Comparison of ENCODE assay signal across 13 cellular contexts in genomic region chr5:179974281-179974945, GRCh38.
A peak's percentile ranks its signal among the peaks of the same experiment; 100 is the strongest.
DNase-seq lines count a peak whose midpoint lies in the region; TF ChIP-seq lines count a peak whose summit lies in the region.
"Had no signal": no experiment of that assay in that cellular context is flagged by ENCODE, and none has a peak within 500 bp of the region (broad histone marks: within the 10 kb centered on the region; RNA-seq: fewer than 3 reads in every experiment).

No MANE protein-coding gene starts in this region.

- H3K36me3 ChIP-seq in H7 (replicated peaks; ENCODE audit: control insufficient read depth, insufficient read depth, low read length) (peaks cover 17% of the 10 kb centered on the region), SJCRH30 (peaks cover 6% of the 10 kb centered on the region; the same call in 1 of the 2 replicates)
- no peaks in the 10 kb centered on the region for H3K36me3 ChIP-seq in CD4-positive, alpha-beta memory T cell (ENCODE audit: insufficient read depth, low read length)

- H3K4me1 Mint-ChIP-seq in brain: peaks cover 5% of the 10 kb centered on the region
- H3K4me1 Mint-ChIP-seq in CD4-positive, alpha-beta memory T cell: peaks cover 0 to 4% (median 3%) of the 10 kb centered on the region in 4 donors
- peaks cover 4% of the 10 kb centered on the region for H3K4me1 Mint-ChIP-seq in T-helper 2 cell treated with Interferon-gamma antibody and Interleukin-4, amounts not matched to agents 5 μg/mL and 100 μg/mL, for 36 hours (ENCODE audit: low read depth)

- intact Hi-C loops in CD4-positive, alpha-beta memory T cell (cut with micrococcal nuclease): loop anchor here (10.0 kb wide), 1 partner anchor 170 kb away; the partner anchor contains the start of gene MGAT4B

- no peak for TF ChIP-seq CTCF in brain (conservative IDR thresholded peaks at IDR 0.05)

- no peak overlapping the region for H3K27ac ChIP-seq in CD4-positive, alpha-beta memory T cell (ENCODE audit: low read depth, low read length)
- H3K27ac ChIP-seq in SJCRH30: no peak overlapping the region
- H3K27ac ChIP-seq: HL-60 had no signal

- peak overlapping the region; percentile 70 to 96 (median 93) for H3K27ac Mint-ChIP-seq in brain
- H3K27ac Mint-ChIP-seq in CD4-positive, alpha-beta memory T cell: no peak overlapping the region
- no peak overlapping the region for H3K27ac Mint-ChIP-seq in T-helper 2 cell treated with Interferon-gamma antibody and Interleukin-4, amounts not matched to agents 5 μg/mL and 100 μg/mL, for 36 hours
- H3K27ac Mint-ChIP-seq: activated CD8-positive, alpha-beta T cell treated with anti-CD3 and anti-CD28 coated beads for 36 hours had no signal

- H3K27me3 ChIP-seq in H7 (ENCODE audit: control insufficient read depth, insufficient read depth, low read length) (no peaks in the 10 kb centered on the region), SJCRH30 (no peaks in the 10 kb centered on the region)
- no peaks in the 10 kb centered on the region for H3K27me3 ChIP-seq in CD4-positive, alpha-beta memory T cell (ENCODE audit: insufficient read depth, low read length)

- H3K27me3 Mint-ChIP-seq in brain: no peaks in the 10 kb centered on the region
- no peaks in the 10 kb centered on the region for H3K27me3 Mint-ChIP-seq in CD4-positive, alpha-beta memory T cell
- H3K27me3 Mint-ChIP-seq in T-helper 2 cell treated with Interferon-gamma antibody and Interleukin-4, amounts not matched to agents 5 μg/mL and 100 μg/mL, for 36 hours (ENCODE audit: low read depth): no peaks in the 10 kb centered on the region
- H3K27me3 Mint-ChIP-seq: activated CD8-positive, alpha-beta T cell treated with anti-CD3 and anti-CD28 coated beads for 36 hours; CD4-positive, CD25-positive, alpha-beta regulatory T cell had no signal

- H3K9me3 Mint-ChIP-seq in brain: no peaks in the 10 kb centered on the region
- no peaks in the 10 kb centered on the region for H3K9me3 Mint-ChIP-seq in CD4-positive, alpha-beta memory T cell
- no peaks in the 10 kb centered on the region for H3K9me3 Mint-ChIP-seq in T-helper 2 cell treated with Interferon-gamma antibody and Interleukin-4, amounts not matched to agents 5 μg/mL and 100 μg/mL, for 36 hours
- H3K9me3 Mint-ChIP-seq: activated CD8-positive, alpha-beta T cell treated with anti-CD3 and anti-CD28 coated beads for 36 hours; CD4-positive, CD25-positive, alpha-beta regulatory T cell had no signal

- CTCF ChIA-PET in CD4-positive, alpha-beta memory T cell (lab: Charles Lee; ENCODE audit: partially characterized antibody): interaction anchor here (1.2 kb wide), 1 partner anchor 173 kb away, joined by 5 read pairs; no protein-coding TSS in a partner anchor

- POLR2A ChIA-PET in CD4-positive, alpha-beta memory T cell (lab: Charles Lee; ENCODE audit: partially characterized antibody): no interaction called here

- DNase-seq in H7 (peak; percentile 13), NCI-H2171 treated with DMSO at 0.1 percent for 48 hours (lab: John Stamatoyannopoulos, UW) (peak; percentile 88), retina (peak; percentile 38), activated gamma-delta T cell treated with Interleukin-2 at 50 U/mL for 16 hours (no peak), SJCRH30 (no peak)
- DNase-seq in CD4-positive, alpha-beta memory T cell: no peak
- DNase-seq in T-helper 2 cell treated with Interferon-gamma antibody and Interleukin-4, amounts not matched to agents 5 μg/mL and 100 μg/mL, for 36 hours (ENCODE audit: low spot score): no peak
- DNase-seq: HCEC 1CT, T1000 had no signal

- H3K4me3 ChIP-seq in H7 (ENCODE audit: insufficient read depth, low read depth, low read length) (no peak overlapping the region), SJCRH30 (no peak overlapping the region)
- H3K4me3 ChIP-seq in CD4-positive, alpha-beta memory T cell (ENCODE audit: low read length in 2 of 2): no peak overlapping the region

- H3K4me3 Mint-ChIP-seq in brain: peak overlapping the region in 2 of 5 experiments; percentile 37 to 41
- H3K4me3 Mint-ChIP-seq in CD4-positive, alpha-beta memory T cell: no peak overlapping the region
- no peak overlapping the region for H3K4me3 Mint-ChIP-seq in T-helper 2 cell treated with Interferon-gamma antibody and Interleukin-4, amounts not matched to agents 5 μg/mL and 100 μg/mL, for 36 hours
- H3K4me3 Mint-ChIP-seq: activated CD8-positive, alpha-beta T cell treated with anti-CD3 and anti-CD28 coated beads for 36 hours; CD4-positive, CD25-positive, alpha-beta regulatory T cell had no signal

- no peaks in the 10 kb centered on the region for H3K4me1 ChIP-seq in CD4-positive, alpha-beta memory T cell (ENCODE audit: insufficient read depth, low read length)
- no peaks in the 10 kb centered on the region for H3K4me1 ChIP-seq in SJCRH30

- peaks cover 93% of the 10 kb centered on the region for H3K36me3 Mint-ChIP-seq in brain
- peaks cover 30 to 32% of the 10 kb centered on the region in 2 donors for H3K36me3 Mint-ChIP-seq in CD4-positive, alpha-beta memory T cell
- H3K36me3 Mint-ChIP-seq in T-helper 2 cell treated with Interferon-gamma antibody and Interleukin-4, amounts not matched to agents 5 μg/mL and 100 μg/mL, for 36 hours (ENCODE audit: low read depth): no peaks in the 10 kb centered on the region

- no peaks in the 10 kb centered on the region for H3K9me3 ChIP-seq in CD4-positive, alpha-beta memory T cell (ENCODE audit: control insufficient read depth in 1 of 2, low read length in 2 of 2)
- no peaks in the 10 kb centered on the region for H3K9me3 ChIP-seq in SJCRH30 (replicated peaks)

Comparison
In these comparisons a context has a peak if more than half of its experiments do, and no peak if none do; other contexts are left out.
1. DNase-seq: peak in H7 (single experiment), NCI-H2171 treated with DMSO at 0.1 percent for 48 hours (single experiment) and retina (single experiment); none in CD4-positive, alpha-beta memory T cell (0 of 5), activated gamma-delta T cell treated with Interleukin-2 at 50 U/mL for 16 hours (single experiment), SJCRH30 (0 of 2) and T-helper 2 cell treated with Interferon-gamma antibody and Interleukin-4, amounts not matched to agents 5 μg/mL and 100 μg/mL, for 36 hours (single experiment).
2. H3K27ac Mint-ChIP-seq: peak in brain (5 of 5); none in CD4-positive, alpha-beta memory T cell (0 of 7) and T-helper 2 cell treated with Interferon-gamma antibody and Interleukin-4, amounts not matched to agents 5 μg/mL and 100 μg/mL, for 36 hours (single experiment).